1 cellular context compared by ENCODE assay signal in the genomic region with DNA sequence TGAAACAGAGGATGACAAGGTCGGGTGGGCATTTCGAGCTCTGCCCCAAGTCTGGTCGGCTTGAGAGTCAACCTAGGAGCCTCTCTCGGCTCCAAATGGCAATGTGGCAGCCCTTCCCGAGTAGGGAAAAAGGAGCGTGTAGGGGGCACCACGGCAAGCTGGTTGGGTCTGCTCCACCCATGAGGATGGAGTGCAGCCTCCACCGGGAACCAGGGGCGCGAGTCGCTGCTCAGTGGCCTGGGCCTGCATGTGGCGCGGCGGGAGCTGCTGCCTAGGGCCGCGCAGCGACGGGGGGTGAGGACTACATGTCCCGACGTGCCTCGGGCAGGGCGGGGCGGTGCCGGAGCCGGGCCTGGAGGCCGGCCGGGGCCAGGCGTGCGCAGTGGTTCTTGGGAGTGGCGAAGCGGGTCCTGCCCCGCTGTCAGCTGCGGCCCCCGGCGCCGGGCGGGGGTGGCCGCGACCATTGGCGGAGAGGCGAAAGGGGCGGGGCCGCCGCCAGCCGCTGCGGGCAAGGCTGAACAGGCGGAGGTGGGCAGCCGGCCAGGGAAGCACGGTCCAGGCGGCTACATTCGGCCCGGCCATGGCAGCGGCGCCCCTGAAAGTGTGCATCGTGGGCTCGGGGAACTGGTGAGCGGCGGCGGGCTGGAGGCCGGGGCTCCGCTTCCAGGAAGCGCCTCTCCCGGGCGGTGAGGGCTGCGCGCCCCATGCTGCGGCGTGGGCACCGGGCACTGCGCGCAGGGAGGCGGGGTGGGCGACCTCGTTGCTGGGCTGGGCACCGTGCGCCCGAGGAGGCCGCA.
TF ChIP-seq lines count a peak whose summit lies in the region.

TSS of gene GPD1L (plus strand) at position 489 of the 797 bp plus-strand sequence. CDS start at position 581, 92 bp downstream.

TF ChIP-seq in HepG2, 621 proteins besides CTCF, POLR2A, EP300 and RAD21 (continued from another document and continues in another):
- 0 out of 2 replicates have a peak, but pooled peaks have one; percentile 19 for TF ChIP-seq IRF9 (CRISPR knock-in tag; IDR thresholded peaks at IDR 0.05; ENCODE audit: borderline replicate concordance)
- peak; percentile 64; the same call in 1 of the 2 replicates for TF ChIP-seq HDAC1 (CRISPR knock-in tag; IDR thresholded peaks at IDR 0.05)
- peak; percentile 48 for TF ChIP-seq HNRNPLL (IDR thresholded peaks at IDR 0.05; ENCODE audit: low read depth, low read length, poor library complexity, severe bottlenecking)
- TF ChIP-seq NFKBIZ (CRISPR knock-in tag; IDR thresholded peaks at IDR 0.05): no peak
- TF ChIP-seq SIX1 (CRISPR knock-in tag; IDR thresholded peaks at IDR 0.05; ENCODE audit: borderline replicate concordance): no peak
- no peak; the same call in 1 of the 2 replicates for TF ChIP-seq ZIK1 (CRISPR knock-in tag; IDR thresholded peaks at IDR 0.05; ENCODE audit: borderline replicate concordance, low read depth)
- TF ChIP-seq, protein P1, sequence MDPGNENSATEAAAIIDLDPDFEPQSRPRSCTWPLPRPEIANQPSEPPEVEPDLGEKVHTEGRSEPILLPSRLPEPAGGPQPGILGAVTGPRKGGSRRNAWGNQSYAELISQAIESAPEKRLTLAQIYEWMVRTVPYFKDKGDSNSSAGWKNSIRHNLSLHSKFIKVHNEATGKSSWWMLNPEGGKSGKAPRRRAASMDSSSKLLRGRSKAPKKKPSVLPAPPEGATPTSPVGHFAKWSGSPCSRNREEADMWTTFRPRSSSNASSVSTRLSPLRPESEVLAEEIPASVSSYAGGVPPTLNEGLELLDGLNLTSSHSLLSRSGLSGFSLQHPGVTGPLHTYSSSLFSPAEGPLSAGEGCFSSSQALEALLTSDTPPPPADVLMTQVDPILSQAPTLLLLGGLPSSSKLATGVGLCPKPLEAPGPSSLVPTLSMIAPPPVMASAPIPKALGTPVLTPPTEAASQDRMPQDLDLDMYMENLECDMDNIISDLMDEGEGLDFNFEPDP (CRISPR knock-in tag; conservative IDR thresholded peaks at IDR 0.05): peak; percentile 42; the same call in 1 of the 2 replicates
- peak; percentile 94; the same call in 1 of the 2 replicates for TF ChIP-seq KLF12 (CRISPR knock-in tag; IDR thresholded peaks at IDR 0.05; ENCODE audit: borderline replicate concordance)
- TF ChIP-seq ZNF446 (CRISPR knock-in tag; IDR thresholded peaks at IDR 0.05): peak; percentile 69
- TF ChIP-seq RCOR2 (CRISPR knock-in tag; IDR thresholded peaks at IDR 0.05): no peak
- TF ChIP-seq, protein P2, sequence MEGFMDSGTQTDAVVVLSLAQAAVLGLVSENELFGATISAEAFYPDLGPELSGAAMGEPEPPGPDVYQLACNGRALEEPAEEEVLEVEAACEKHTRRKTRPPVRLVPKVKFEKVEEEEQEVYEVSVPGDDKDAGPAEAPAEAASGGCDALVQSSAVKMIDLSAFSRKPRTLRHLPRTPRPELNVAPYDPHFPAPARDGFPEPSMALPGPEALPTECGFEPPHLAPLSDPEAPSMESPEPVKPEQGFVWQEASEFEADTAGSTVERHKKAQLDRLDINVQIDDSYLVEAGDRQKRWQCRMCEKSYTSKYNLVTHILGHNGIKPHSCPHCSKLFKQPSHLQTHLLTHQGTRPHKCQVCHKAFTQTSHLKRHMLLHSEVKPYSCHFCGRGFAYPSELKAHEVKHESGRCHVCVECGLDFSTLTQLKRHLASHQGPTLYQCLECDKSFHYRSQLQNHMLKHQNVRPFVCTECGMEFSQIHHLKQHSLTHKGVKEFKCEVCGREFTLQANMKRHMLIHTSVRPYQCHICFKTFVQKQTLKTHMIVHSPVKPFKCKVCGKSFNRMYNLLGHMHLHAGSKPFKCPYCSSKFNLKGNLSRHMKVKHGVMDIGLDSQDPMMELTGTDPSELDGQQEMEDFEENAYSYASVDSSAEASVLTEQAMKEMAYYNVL (CRISPR knock-in tag; IDR thresholded peaks at IDR 0.05; ENCODE audit: borderline replicate concordance): 0 out of 2 replicates have a peak, but pooled peaks have one; percentile 23
- TF ChIP-seq RBM39 (IDR thresholded peaks at IDR 0.05; ENCODE audit: low read depth, low read length, poor library complexity, severe bottlenecking): no peak
- no peak for TF ChIP-seq HMG20B (CRISPR knock-in tag; conservative IDR thresholded peaks at IDR 0.05)
- TF ChIP-seq STAT5B (CRISPR knock-in tag; IDR thresholded peaks at IDR 0.05): no peak
- TF ChIP-seq ZNF143 (CRISPR knock-in tag; IDR thresholded peaks at IDR 0.05): peak; percentile 95
- no peak for TF ChIP-seq KLF9 (CRISPR knock-in tag; IDR thresholded peaks at IDR 0.05; ENCODE audit: low read depth)
- no peak for TF ChIP-seq ZSCAN12 (CRISPR knock-in tag; IDR thresholded peaks at IDR 0.05)
- peak; percentile 50; the same call in 1 of the 2 replicates for TF ChIP-seq POGZ (CRISPR knock-in tag; IDR thresholded peaks at IDR 0.05)
- TF ChIP-seq HHEX (CRISPR knock-in tag; IDR thresholded peaks at IDR 0.05): no peak
- no peak for TF ChIP-seq ZNF335 (CRISPR knock-in tag; IDR thresholded peaks at IDR 0.05)
- no peak; the same call in 1 of the 2 replicates for TF ChIP-seq TRAFD1 (CRISPR knock-in tag; IDR thresholded peaks at IDR 0.05; ENCODE audit: borderline replicate concordance)
- peak; percentile 23; the same call in 1 of the 2 replicates for TF ChIP-seq ETV5 (CRISPR knock-in tag; IDR thresholded peaks at IDR 0.05; ENCODE audit: borderline replicate concordance)
- TF ChIP-seq ZNF572 (CRISPR knock-in tag; IDR thresholded peaks at IDR 0.05): no peak
- TF ChIP-seq, protein P3, sequence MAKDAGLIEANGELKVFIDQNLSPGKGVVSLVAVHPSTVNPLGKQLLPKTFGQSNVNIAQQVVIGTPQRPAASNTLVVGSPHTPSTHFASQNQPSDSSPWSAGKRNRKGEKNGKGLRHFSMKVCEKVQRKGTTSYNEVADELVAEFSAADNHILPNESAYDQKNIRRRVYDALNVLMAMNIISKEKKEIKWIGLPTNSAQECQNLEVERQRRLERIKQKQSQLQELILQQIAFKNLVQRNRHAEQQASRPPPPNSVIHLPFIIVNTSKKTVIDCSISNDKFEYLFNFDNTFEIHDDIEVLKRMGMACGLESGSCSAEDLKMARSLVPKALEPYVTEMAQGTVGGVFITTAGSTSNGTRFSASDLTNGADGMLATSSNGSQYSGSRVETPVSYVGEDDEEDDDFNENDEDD (CRISPR knock-in tag; IDR thresholded peaks at IDR 0.05; ENCODE audit: borderline replicate concordance): peak; percentile 88; the same call in 1 of the 2 replicates
- no peak for TF ChIP-seq ZFP62 (CRISPR knock-in tag; IDR thresholded peaks at IDR 0.05)
- no peak for TF ChIP-seq ZNF329 (CRISPR knock-in tag; IDR thresholded peaks at IDR 0.05; ENCODE audit: low read depth)
- no peak for TF ChIP-seq HOXA7 (CRISPR knock-in tag; IDR thresholded peaks at IDR 0.05)
- TF ChIP-seq, protein P4, sequence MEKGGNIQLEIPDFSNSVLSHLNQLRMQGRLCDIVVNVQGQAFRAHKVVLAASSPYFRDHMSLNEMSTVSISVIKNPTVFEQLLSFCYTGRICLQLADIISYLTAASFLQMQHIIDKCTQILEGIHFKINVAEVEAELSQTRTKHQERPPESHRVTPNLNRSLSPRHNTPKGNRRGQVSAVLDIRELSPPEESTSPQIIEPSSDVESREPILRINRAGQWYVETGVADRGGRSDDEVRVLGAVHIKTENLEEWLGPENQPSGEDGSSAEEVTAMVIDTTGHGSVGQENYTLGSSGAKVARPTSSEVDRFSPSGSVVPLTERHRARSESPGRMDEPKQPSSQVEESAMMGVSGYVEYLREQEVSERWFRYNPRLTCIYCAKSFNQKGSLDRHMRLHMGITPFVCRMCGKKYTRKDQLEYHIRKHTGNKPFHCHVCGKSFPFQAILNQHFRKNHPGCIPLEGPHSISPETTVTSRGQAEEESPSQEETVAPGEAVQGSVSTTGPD (CRISPR knock-in tag; IDR thresholded peaks at IDR 0.05): no peak
- 0 out of 2 replicates have a peak, but pooled peaks have one; percentile 53 for TF ChIP-seq KLF6 (CRISPR knock-in tag; IDR thresholded peaks at IDR 0.05)
- TF ChIP-seq TBX3 (IDR thresholded peaks at IDR 0.05; ENCODE audit: borderline replicate concordance): no peak
- no peak for TF ChIP-seq ZNF567 (CRISPR knock-in tag; IDR thresholded peaks at IDR 0.05; ENCODE audit: borderline replicate concordance)
- TF ChIP-seq NFAT5 (CRISPR knock-in tag; IDR thresholded peaks at IDR 0.05): no peak
- no peak for TF ChIP-seq PRDM4 (CRISPR knock-in tag; IDR thresholded peaks at IDR 0.05; ENCODE audit: borderline replicate concordance)
- TF ChIP-seq TAF15 (IDR thresholded peaks at IDR 0.05; ENCODE audit: low read depth, low read length, poor library complexity, severe bottlenecking): no peak
- peak; percentile 43 for TF ChIP-seq ZNF770 (CRISPR knock-in tag; IDR thresholded peaks at IDR 0.05)
- TF ChIP-seq ZNF263 (CRISPR knock-in tag; IDR thresholded peaks at IDR 0.05): 0 out of 2 replicates have a peak, but pooled peaks have one; percentile 53
